In the genomic region with DNA sequence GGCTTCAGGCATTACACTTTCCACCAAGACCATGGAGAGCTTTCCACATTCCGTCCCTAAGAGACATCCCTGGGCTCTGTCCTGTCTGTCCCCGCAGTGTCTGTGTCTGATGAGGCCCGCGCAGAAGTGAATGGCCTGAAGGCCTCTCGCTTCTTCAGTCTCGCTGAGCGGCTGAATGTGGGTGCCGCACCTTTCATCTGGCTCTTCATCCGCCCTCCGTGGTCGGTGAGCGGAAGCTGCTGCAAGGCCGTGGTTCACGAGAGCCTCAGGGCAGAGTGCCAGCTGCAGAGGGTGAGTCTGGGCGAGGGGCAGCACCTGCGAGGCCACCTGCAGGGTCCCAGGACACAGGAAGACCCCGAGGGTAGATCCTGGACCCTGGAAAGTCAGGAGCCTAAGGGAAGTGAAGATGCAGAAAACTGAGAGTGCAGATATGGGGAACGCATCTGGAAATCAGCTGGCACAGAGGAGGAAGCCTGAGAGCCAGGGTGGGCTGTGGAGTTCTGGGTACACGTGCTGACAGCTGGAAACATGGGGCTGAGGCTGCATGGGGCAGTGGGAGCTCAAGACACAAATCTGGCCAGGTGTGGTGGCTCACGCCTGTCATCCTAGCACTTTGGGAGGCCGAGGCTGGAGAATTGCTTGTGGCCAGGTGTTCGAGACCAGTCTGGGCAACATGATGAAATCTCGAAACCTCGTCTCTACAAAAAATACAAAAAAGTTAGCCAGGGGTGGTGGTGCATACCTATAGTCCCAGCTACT, we compare ENCODE assay signal across 1 cellular context.
TF ChIP-seq lines count a peak whose summit lies in the region.

No MANE protein-coding gene starts in this region.

TF ChIP-seq in GM12878, 131 proteins besides CTCF, POLR2A, EP300 and RAD21:
- TF ChIP-seq CEBPB (IDR thresholded peaks at IDR 0.05; ENCODE audit: borderline replicate concordance in 1 of 2, low read depth in 2 of 2, low read length in 2 of 2) (no peak), POLR2AphosphoS5 (IDR thresholded peaks at IDR 0.05; ENCODE audit: low read length) (no peak), NFXL1 (IDR thresholded peaks at IDR 0.05; ENCODE audit: borderline replicate concordance) (no peak), SMC3 (IDR thresholded peaks at IDR 0.05; ENCODE audit: borderline replicate concordance, low read length) (no peak), E2F8 (IDR thresholded peaks at IDR 0.05; ENCODE audit: low read depth, partially characterized antibody) (no peak), MEF2B (IDR thresholded peaks at IDR 0.05; ENCODE audit: partially characterized antibody, poor library complexity, severe bottlenecking) (no peak), TAF1 (IDR thresholded peaks at IDR 0.05; ENCODE audit: borderline replicate concordance, low read depth, low read length) (no peak), ZSCAN29 (IDR thresholded peaks at IDR 0.05) (no peak), SREBF2 (IDR thresholded peaks at IDR 0.05; ENCODE audit: low read length) (no peak), ZBTB11 (CRISPR knock-in tag; IDR thresholded peaks at IDR 0.05) (no peak), GABPA (IDR thresholded peaks at IDR 0.05; ENCODE audit: low read depth) (no peak), RCOR1 (conservative IDR thresholded peaks at IDR 0.05; ENCODE audit: low read depth, low read length) (no peak), RELB (IDR thresholded peaks at IDR 0.05; ENCODE audit: low read depth) (no peak), USF2 (IDR thresholded peaks at IDR 0.05; ENCODE audit: borderline replicate concordance, low read depth, low read length) (no peak), NR2C2 (IDR thresholded peaks at IDR 0.05; ENCODE audit: borderline replicate concordance, control insufficient read depth, insufficient read length, low read depth) (no peak), SIN3A (IDR thresholded peaks at IDR 0.05; ENCODE audit: low read depth, low read length) (no peak), PAX8 (IDR thresholded peaks at IDR 0.05) (no peak), SMARCA5 (IDR thresholded peaks at IDR 0.05) (no peak)
